In genomic region chr2:241154915-241155314, GRCh38 we compare ENCODE assay signal across 2 cellular contexts.
TF ChIP-seq lines count a peak whose summit lies in the region.

No MANE protein-coding gene starts in this region.

TF ChIP-seq in HEK293, 187 proteins besides CTCF, POLR2A, EP300 and RAD21:
- TF ChIP-seq SP2 (tag by site-specific recombination; IDR thresholded peaks at IDR 0.05): no peak
- TF ChIP-seq BCL11B (tag by site-specific recombination; IDR thresholded peaks at IDR 0.05; ENCODE audit: low read depth): no peak
- TF ChIP-seq ZNF600 (tag by site-specific recombination; IDR thresholded peaks at IDR 0.05): peak; percentile 21; the same call in 1 of the 2 replicates

TF ChIP-seq in GM12878, 131 proteins besides CTCF, POLR2A, EP300 and RAD21:
- TF ChIP-seq STAT3 (IDR thresholded peaks at IDR 0.05; ENCODE audit: low read depth, low read length) (no peak), ZBTB4 (CRISPR knock-in tag; IDR thresholded peaks at IDR 0.05) (no peak), RAD51 (IDR thresholded peaks at IDR 0.05) (no peak), BMI1 (IDR thresholded peaks at IDR 0.05; ENCODE audit: borderline replicate concordance) (0 out of 2 replicates have a peak, but pooled peaks have one; percentile 28), ZNF24 (IDR thresholded peaks at IDR 0.05) (no peak)
